In the genomic region with DNA sequence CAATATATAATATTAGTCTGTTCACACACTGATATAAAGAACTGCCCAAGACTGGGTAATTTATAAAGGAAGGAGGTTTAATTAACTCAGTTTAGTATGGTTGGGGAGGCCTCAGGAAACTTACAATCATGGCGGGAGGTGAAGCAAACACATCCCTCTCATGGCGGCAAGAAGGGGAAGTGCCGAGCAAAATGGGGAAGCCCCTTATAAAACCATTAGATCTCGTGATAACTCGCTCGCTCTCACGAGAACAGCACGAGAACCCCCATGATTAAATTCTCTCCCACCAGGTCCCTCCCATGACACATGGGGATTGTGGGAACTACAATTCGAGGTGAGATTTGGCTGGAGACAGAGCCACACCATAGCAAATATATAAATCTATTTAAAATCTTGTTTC, we compare ENCODE assay signal across 24 cellular contexts.
"Had no signal": no experiment of that assay in that cellular context is flagged by ENCODE, and none has a peak within 500 bp of the region (broad histone marks: within the 10 kb centered on the region; RNA-seq: fewer than 3 reads in every experiment).

No MANE protein-coding gene starts in this region.

- H3K4me2 ChIP-seq: PC-9 had no signal

- DNase-seq: IMR-90, MV-4-11, NCI-H1092, NCI-H1105 treated with DMSO at 0.1 percent for 48 hours, NCI-H1436, NCI-H187, NCI-H2029, NCI-H2081 treated with DMSO at 0.1 percent for 48 hours, NCI-H2171, NCI-H226, NCI-H446, NCI-H510A, NCI-H524 treated with DMSO at 0.1 percent for 48 hours, NCI-H69, NCI-H774, OCI-M1, PC-9, Right ventricle myocardium superior, RPMI8226, SIG-M5 had no signal

- ATAC-seq: HepG2 had no signal

- FAIRE-seq: HepG2, RCC 7860 had no signal

- H3K4me3 ChIP-seq: PC-9, SJSA1, SK-N-MC had no signal

- H3K9me3 ChIP-seq: SJSA1 had no signal

- H3K27ac ChIP-seq: PC-9, SJSA1, SK-N-MC had no signal

- H3K4me1 ChIP-seq: SJSA1 had no signal

- H3K36me3 ChIP-seq: SJSA1 had no signal

- H3K27me3 ChIP-seq: SJSA1 had no signal
